7 cellular contexts compared by ENCODE assay signal in the genomic region with DNA sequence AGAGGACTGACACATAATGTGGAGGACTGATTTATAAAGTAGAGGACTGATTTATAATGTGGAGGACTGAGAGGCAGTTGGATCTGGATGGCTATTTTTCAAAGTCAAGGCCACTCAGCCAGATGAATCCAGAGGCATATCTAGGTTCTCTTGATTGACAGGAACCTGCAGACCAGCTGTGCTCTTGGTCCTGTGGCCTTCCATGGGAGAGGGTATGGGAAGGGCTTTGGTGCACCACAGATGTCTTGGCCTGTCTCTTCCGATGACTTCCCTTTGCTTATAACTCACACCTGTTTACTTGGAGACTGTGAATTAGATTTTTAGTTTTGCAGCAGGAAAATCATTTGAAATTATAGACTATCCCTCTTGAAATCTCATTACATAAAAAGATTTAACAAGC. TPM values are rescaled to one million over a fixed set of nuclear protein-coding genes. Genes with fewer than 3 reads are reported as not detected.
"Had no signal": no experiment of that assay in that cellular context is flagged by ENCODE, and none has a peak within 500 bp of the region (broad histone marks: within the 10 kb centered on the region; RNA-seq: fewer than 3 reads in every experiment).

No MANE protein-coding gene starts in this region.

- H3K4me2 ChIP-seq: GM23338 had no signal

- FAIRE-seq: H1, H54, HTR-8/SVneo had no signal

- H2AFZ ChIP-seq: GM23338 had no signal

- ATAC-seq: GM23338 had no signal

- H3K4me3 ChIP-seq: GM23338 had no signal

- DNase-seq: H9, HCEC 1CT had no signal

RNA-seq across cellular contexts. Expression of gene AGAP1, which starts 32.3 kb away (rescaled TPM):
- polyA plus RNA-seq: IgD-negative memory B cell had no signal
